ENCODE assay signal across 1 cellular context in the genomic region with DNA sequence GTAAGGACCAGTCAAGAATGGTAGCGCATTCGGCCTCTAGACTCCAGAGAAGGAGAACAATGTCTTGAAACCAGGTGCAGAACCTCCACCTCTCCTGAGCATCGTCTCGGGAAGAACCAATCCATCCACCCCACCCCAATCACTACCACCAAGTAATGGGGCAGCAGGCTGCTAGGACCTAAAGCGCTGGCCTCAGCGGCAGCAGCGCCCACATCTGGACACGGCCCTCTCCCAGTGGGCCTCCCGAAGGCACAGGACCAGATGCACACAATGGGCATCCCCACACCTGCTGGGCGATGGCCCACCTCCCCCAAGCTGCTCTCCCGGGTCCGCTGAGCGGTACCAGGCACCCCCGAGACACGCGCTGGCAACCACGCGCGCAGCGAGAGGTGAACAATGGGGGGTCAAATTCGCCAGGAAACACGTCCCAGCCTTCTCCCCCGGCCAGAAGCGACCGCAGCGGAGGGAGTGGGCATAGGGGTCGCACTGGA.
TF ChIP-seq lines count a peak whose summit lies in the region.

No MANE protein-coding gene starts in this region.

TF ChIP-seq in HepG2, 621 proteins besides CTCF, POLR2A, EP300 and RAD21 (continued from another document):
- TF ChIP-seq RFXANK (CRISPR knock-in tag; IDR thresholded peaks at IDR 0.05), result no peak
- TF ChIP-seq, protein P1, sequence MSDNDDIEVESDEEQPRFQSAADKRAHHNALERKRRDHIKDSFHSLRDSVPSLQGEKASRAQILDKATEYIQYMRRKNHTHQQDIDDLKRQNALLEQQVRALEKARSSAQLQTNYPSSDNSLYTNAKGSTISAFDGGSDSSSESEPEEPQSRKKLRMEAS (IDR thresholded peaks at IDR 0.05), result no peak
- no peak for TF ChIP-seq ZFP41 (CRISPR knock-in tag; IDR thresholded peaks at IDR 0.05; ENCODE audit: borderline replicate concordance)
- no peak for TF ChIP-seq JUND (CRISPR knock-in tag; IDR thresholded peaks at IDR 0.05)
